Comparison of ENCODE assay signal across 8 cellular contexts in genomic region chr16:75647138-75647491, GRCh38. TPM values are rescaled to one million over a fixed set of nuclear protein-coding genes. Genes with fewer than 3 reads are reported as not detected.
DNase-seq lines count a peak whose midpoint lies in the region; ATAC-seq lines count a peak whose summit lies in the region.

No MANE protein-coding gene starts in this region.

- peaks cover 13 to 15% (median 14%) of the 10 kb centered on the region in 5 donors for H3K36me3 ChIP-seq in subcutaneous abdominal adipose tissue (ENCODE audit: control insufficient read depth in 5 of 5, insufficient read depth in 5 of 5, low read length in 5 of 5)

- H3K4me3 ChIP-seq in subcutaneous abdominal adipose tissue (ENCODE audit: low read depth in 1 of 5, low read length in 5 of 5) = peak overlapping the region; percentile 90 to 100 (median 96)

- no peak for DNase-seq in activated T-cell treated with anti-CD3 and anti-CD28 coated beads, Interleukin-2, amount 50 U/mL, for 24 hours
- no peak for DNase-seq in activated T-cell treated with anti-CD3 and anti-CD28 coated beads, Interleukin-2, amount 50 U/mL, for 1 hour
- DNase-seq in activated naive CD8-positive, alpha-beta T cell treated with anti-CD3 and anti-CD28 coated beads, Interleukin-2, amount 50 U/mL, for 24 hours = no peak
- DNase-seq in immature natural killer cell (no peak), AG08396 (ENCODE audit: low spot score) (no peak), NCI-H345 (lab: John Stamatoyannopoulos, UW) (no peak)

- H3K27ac ChIP-seq in subcutaneous abdominal adipose tissue (ENCODE audit: low read depth, low read length) = peak overlapping the region; percentile 88

- H3K4me1 ChIP-seq in subcutaneous abdominal adipose tissue (ENCODE audit: control insufficient read depth in 5 of 5, insufficient read depth in 5 of 5, low read length in 5 of 5) = peaks cover 9 to 63% (median 57%) of the 10 kb centered on the region in 5 donors

- ATAC-seq in HG03159 (IDR thresholded peaks at IDR 0.05; ENCODE audit: unreplicated experiment) = peak; percentile 25
- ATAC-seq in activated naive CD8-positive, alpha-beta T cell treated with anti-CD3 and anti-CD28 coated beads, Interleukin-2, amount 50 U/mL, for 24 hours = peak; percentile 7

- peaks cover 58% of the 10 kb centered on the region for H3K4me1 Mint-ChIP-seq in activated T-cell treated with anti-CD3 and anti-CD28 coated beads, Interleukin-2, amount 50 U/mL, for 24 hours (ENCODE audit: low read depth)
- peaks cover 66% of the 10 kb centered on the region for H3K4me1 Mint-ChIP-seq in activated naive CD8-positive, alpha-beta T cell treated with anti-CD3 and anti-CD28 coated beads, Interleukin-2, amount 50 U/mL, for 24 hours
- H3K4me1 Mint-ChIP-seq in immature natural killer cell = peaks cover 61 to 76% of the 10 kb centered on the region in 2 donors

- no peaks in the 10 kb centered on the region for H3K9me3 ChIP-seq in subcutaneous abdominal adipose tissue (ENCODE audit: control insufficient read depth in 5 of 5, low read length in 5 of 5)

- H3K9me3 Mint-ChIP-seq in activated T-cell treated with anti-CD3 and anti-CD28 coated beads, Interleukin-2, amount 50 U/mL, for 24 hours = no peaks in the 10 kb centered on the region
- H3K9me3 Mint-ChIP-seq in activated naive CD8-positive, alpha-beta T cell treated with anti-CD3 and anti-CD28 coated beads, Interleukin-2, amount 50 U/mL, for 24 hours = no peaks in the 10 kb centered on the region
- H3K9me3 Mint-ChIP-seq in immature natural killer cell = no peaks in the 10 kb centered on the region

- no peaks in the 10 kb centered on the region for H3K27me3 ChIP-seq in subcutaneous abdominal adipose tissue (ENCODE audit: control insufficient read depth in 5 of 5, insufficient read depth in 4 of 5, low read length in 5 of 5)

- H3K27me3 Mint-ChIP-seq in activated T-cell treated with anti-CD3 and anti-CD28 coated beads, Interleukin-2, amount 50 U/mL, for 24 hours = no peaks in the 10 kb centered on the region
- H3K27me3 Mint-ChIP-seq in activated naive CD8-positive, alpha-beta T cell treated with anti-CD3 and anti-CD28 coated beads, Interleukin-2, amount 50 U/mL, for 24 hours = no peaks in the 10 kb centered on the region
- peaks cover 7 to 16% (median 14%) of the 10 kb centered on the region in 3 donors for H3K27me3 Mint-ChIP-seq in immature natural killer cell (ENCODE audit: low read depth in 3 of 3)

- peak overlapping the region; percentile 99 for H3K27ac Mint-ChIP-seq in activated T-cell treated with anti-CD3 and anti-CD28 coated beads, Interleukin-2, amount 50 U/mL, for 24 hours
- H3K27ac Mint-ChIP-seq in activated naive CD8-positive, alpha-beta T cell treated with anti-CD3 and anti-CD28 coated beads, Interleukin-2, amount 50 U/mL, for 24 hours = peak overlapping the region; percentile 98
- H3K27ac Mint-ChIP-seq in immature natural killer cell = peak overlapping the region; percentile 94 to 99 (median 97)

- H3K36me3 Mint-ChIP-seq in activated T-cell treated with anti-CD3 and anti-CD28 coated beads, Interleukin-2, amount 50 U/mL, for 24 hours (ENCODE audit: low read depth) = peaks cover 85% of the 10 kb centered on the region
- H3K36me3 Mint-ChIP-seq in activated naive CD8-positive, alpha-beta T cell treated with anti-CD3 and anti-CD28 coated beads, Interleukin-2, amount 50 U/mL, for 24 hours (ENCODE audit: low read depth) = peaks cover 46% of the 10 kb centered on the region
- peaks cover 6 to 9% (median 8%) of the 10 kb centered on the region in 3 donors for H3K36me3 Mint-ChIP-seq in immature natural killer cell

- peak overlapping the region; percentile 87 to 99 (median 96) for H3K9ac ChIP-seq in subcutaneous abdominal adipose tissue (ENCODE audit: low read length in 5 of 5)

- peak overlapping the region; percentile 99 for H3K4me3 Mint-ChIP-seq in activated T-cell treated with anti-CD3 and anti-CD28 coated beads, Interleukin-2, amount 50 U/mL, for 24 hours
- peak overlapping the region; percentile 91 for H3K4me3 Mint-ChIP-seq in activated naive CD8-positive, alpha-beta T cell treated with anti-CD3 and anti-CD28 coated beads, Interleukin-2, amount 50 U/mL, for 24 hours
- peak overlapping the region; percentile 98 to 99 (median 99) for H3K4me3 Mint-ChIP-seq in immature natural killer cell

RNA-seq across cellular contexts. Expression of gene KARS1, which starts 0.3 kb away (rescaled TPM):
- 100 to 1,000 TPM; 147 to 205 (median 181) TPM for polyA plus RNA-seq in immature natural killer cell

RNA-seq across cellular contexts. Expression of gene TERF2IP, which starts 0.5 kb away (rescaled TPM):
- 100 to 1,000 TPM; 118 to 179 (median 152) TPM for polyA plus RNA-seq in immature natural killer cell

RNA-seq across cellular contexts. Expression of gene ADAT1, which starts 24.0 kb away (rescaled TPM):
- 10 to 100 TPM; 19.5 to 37.1 (median 34.9) TPM for polyA plus RNA-seq in immature natural killer cell

RNA-seq across cellular contexts. Expression of gene CPHXL2, which starts 29.7 kb away (rescaled TPM):
- not detected for polyA plus RNA-seq in immature natural killer cell

RNA-seq across cellular contexts. Expression of gene DUXB, which starts 54.1 kb away (rescaled TPM):
- not detected for polyA plus RNA-seq in immature natural killer cell
